ENCODE assay signal across 8 cellular contexts in the genomic region with DNA sequence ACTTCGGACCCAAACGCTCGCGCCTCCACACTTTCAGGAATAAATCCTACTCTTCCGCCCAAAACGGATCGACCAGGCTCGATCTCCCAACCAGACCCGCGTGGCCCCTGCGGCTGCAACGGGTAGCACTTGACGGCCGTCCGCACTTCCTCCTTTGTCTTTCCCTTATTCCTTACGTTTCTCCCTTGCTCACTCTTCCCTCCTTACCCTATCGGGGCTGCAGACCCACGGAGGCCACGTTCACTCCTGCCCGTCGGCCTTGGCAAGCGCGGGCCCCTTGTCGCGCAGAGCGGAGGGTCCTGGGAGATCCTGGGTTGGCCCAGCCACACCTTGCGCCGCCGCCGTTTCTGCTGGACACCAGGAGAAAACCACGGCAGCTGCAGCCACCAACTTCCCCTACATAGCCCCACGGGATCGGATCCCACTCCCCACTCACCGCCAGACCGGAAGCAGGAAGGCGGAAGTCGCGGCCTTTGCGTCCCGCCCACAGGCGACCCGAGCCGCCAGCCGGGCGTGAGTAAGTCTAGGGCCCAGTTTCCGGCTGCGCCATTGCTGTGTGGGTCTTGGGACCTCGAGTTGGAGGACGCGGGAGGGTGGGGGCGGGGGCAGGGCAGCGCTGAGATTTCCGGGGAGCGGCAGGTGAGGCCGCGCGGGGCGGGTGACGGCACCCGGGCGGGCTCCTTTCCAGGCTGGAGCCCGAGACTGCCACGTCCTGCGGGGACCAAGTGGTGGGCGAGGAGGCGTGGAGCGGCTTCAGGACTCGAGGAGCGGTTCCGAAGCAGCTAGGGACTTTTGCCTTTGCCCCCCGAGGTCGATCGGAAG. TPM values are rescaled to one million over a fixed set of nuclear protein-coding genes. Genes with fewer than 3 reads are reported as not detected.
DNase-seq lines count a peak whose midpoint lies in the region; ATAC-seq, FAIRE-seq and TF ChIP-seq lines count a peak whose summit lies in the region.

A gene with protein sequence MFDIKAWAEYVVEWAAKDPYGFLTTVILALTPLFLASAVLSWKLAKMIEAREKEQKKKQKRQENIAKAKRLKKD (minus strand): TSS at position 459 of the 822 bp plus-strand sequence. CDS start 2,297 bp downstream, outside the sequence.

- FAIRE-seq in astrocyte (lab: Jason Lieb, UNC): no peak

- H3K27ac ChIP-seq in astrocyte (ENCODE audit: low read depth, low read length) (peak within 1 kb of the TSS; percentile 91), aorta (ENCODE audit: low read depth in 1 of 2, low read length in 2 of 2) (peak within 1 kb of the TSS in 1 of 2 donors; percentile 52)

- peak within 1 kb of the TSS; percentile 95 for H3K9ac ChIP-seq in astrocyte (ENCODE audit: low read length)

- H3K4me3 Mint-ChIP-seq in T-helper 2 cell treated with Interferon-gamma antibody and Interleukin-4, amounts not matched to agents 5 μg/mL and 100 μg/mL, for 36 hours: peak within 1 kb of the TSS; percentile 94
- peak within 1 kb of the TSS; percentile 100 for H3K4me3 Mint-ChIP-seq in astrocyte (ENCODE audit: unreplicated experiment)

- 0 to 1% methylated on average over 72 to 73 of the region's 73 CpGs for WGBS in aorta, 2 donors

- H3K4me2 ChIP-seq in astrocyte (ENCODE audit: low read length): peak within 1 kb of the TSS; percentile 91

- intact Hi-C loops in aorta (cut with DNase I): loop anchor here (1.0 to 10.0 kb wide), 5 partner anchors 170 to 495 kb away; a partner anchor contains a TSS

- H3K27ac Mint-ChIP-seq in T-helper 2 cell treated with Interferon-gamma antibody and Interleukin-4, amounts not matched to agents 5 μg/mL and 100 μg/mL, for 36 hours: peak within 1 kb of the TSS; percentile 94
- peak within 1 kb of the TSS; percentile 98 for H3K27ac Mint-ChIP-seq in astrocyte (ENCODE audit: unreplicated experiment)

- H3K36me3 ChIP-seq in astrocyte (ENCODE audit: insufficient read depth, low read length) (peaks cover 20% of the 10 kb centered on the region), aorta (ENCODE audit: control insufficient read depth in 1 of 2, insufficient read depth in 2 of 2, low read length in 1 of 2) (no peaks in the 10 kb centered on the region)

- peak within 1 kb of the TSS; percentile 88 for H2AFZ ChIP-seq in astrocyte (ENCODE audit: low read depth, low read length)

- H3K4me1 Mint-ChIP-seq in T-helper 2 cell treated with Interferon-gamma antibody and Interleukin-4, amounts not matched to agents 5 μg/mL and 100 μg/mL, for 36 hours (ENCODE audit: low read depth): peaks cover 27% of the 10 kb centered on the region
- H3K4me1 Mint-ChIP-seq in astrocyte (ENCODE audit: low read depth, unreplicated experiment): peaks cover 19% of the 10 kb centered on the region

- H3K9me3 Mint-ChIP-seq in T-helper 2 cell treated with Interferon-gamma antibody and Interleukin-4, amounts not matched to agents 5 μg/mL and 100 μg/mL, for 36 hours: no peaks in the 10 kb centered on the region
- H3K9me3 Mint-ChIP-seq in astrocyte (ENCODE audit: unreplicated experiment): no peaks in the 10 kb centered on the region

- H3K4me3 ChIP-seq in astrocyte (ENCODE audit: insufficient read depth, low read depth, low read length): peak within 1 kb of the TSS; percentile 97
- H3K4me3 ChIP-seq in aorta (ENCODE audit: low read length in 2 of 2): peak within 1 kb of the TSS; percentile 49 to 67

- no peaks in the 10 kb centered on the region for H3K27me3 Mint-ChIP-seq in T-helper 2 cell treated with Interferon-gamma antibody and Interleukin-4, amounts not matched to agents 5 μg/mL and 100 μg/mL, for 36 hours (ENCODE audit: low read depth)
- H3K27me3 Mint-ChIP-seq in astrocyte (ENCODE audit: low read depth, unreplicated experiment): no peaks in the 10 kb centered on the region

- peak; percentile 98 for ATAC-seq in GM18498 (IDR thresholded peaks at IDR 0.05; ENCODE audit: unreplicated experiment)
- peak; percentile 96 for ATAC-seq in HG02884 (IDR thresholded peaks at IDR 0.05; ENCODE audit: unreplicated experiment)
- peak; percentile 97 for ATAC-seq in aorta (ENCODE audit: low FRiP score)

- H3K9me3 ChIP-seq in astrocyte (ENCODE audit: insufficient read depth, low read depth, low read length) (no peaks in the 10 kb centered on the region), aorta (ENCODE audit: control insufficient read depth, low read length) (no peaks in the 10 kb centered on the region)

- peak; percentile 71 for DNase-seq in NCI-H187 treated with DMSO at 0.1 percent for 48 hours (lab: John Stamatoyannopoulos, UW)
- DNase-seq in T-helper 2 cell treated with Interferon-gamma antibody and Interleukin-4, amounts not matched to agents 5 μg/mL and 100 μg/mL, for 36 hours (ENCODE audit: low spot score): peak; percentile 88
- peak; percentile 80 for DNase-seq in astrocyte (ENCODE audit: low read depth)
- peak; percentile 82 for DNase-seq in hepatic stellate cell (ENCODE audit: low spot score)
- peak; percentile 79 for DNase-seq in renal cortical epithelial cell (ENCODE audit: low read depth)
- DNase-seq in aorta: peak; percentile 94 to 95

- peaks cover 14% of the 10 kb centered on the region for H4K20me1 ChIP-seq in astrocyte (ENCODE audit: insufficient read depth, low read length)

- H3K79me2 ChIP-seq in astrocyte (ENCODE audit: insufficient read depth, low read length): peaks cover 71% of the 10 kb centered on the region

- TF ChIP-seq CTCF in astrocyte (IDR thresholded peaks at IDR 0.05; ENCODE audit: insufficient read depth, low read depth, low read length): no peak

- H3K4me1 ChIP-seq in astrocyte (ENCODE audit: insufficient read depth, low read length) (peaks cover 9% of the 10 kb centered on the region), aorta (ENCODE audit: control insufficient read depth in 1 of 2, insufficient read depth in 2 of 2, low read length in 2 of 2) (peaks cover 3 to 6% of the 10 kb centered on the region in 2 donors)

- H3K27me3 ChIP-seq in astrocyte (ENCODE audit: insufficient read depth, low read length) (no peaks in the 10 kb centered on the region), aorta (ENCODE audit: control insufficient read depth in 1 of 2, insufficient read depth in 2 of 2, low read length in 1 of 2) (no peaks in the 10 kb centered on the region)

- peaks cover 45% of the 10 kb centered on the region for H3K36me3 Mint-ChIP-seq in T-helper 2 cell treated with Interferon-gamma antibody and Interleukin-4, amounts not matched to agents 5 μg/mL and 100 μg/mL, for 36 hours (ENCODE audit: low read depth)
- peaks cover 24% of the 10 kb centered on the region for H3K36me3 Mint-ChIP-seq in astrocyte (ENCODE audit: low read depth, unreplicated experiment)

RNA-seq across cellular contexts. Expression of the gene that starts here (rescaled TPM):
- 83.3 and 86.6 TPM in 2 replicates for total RNA-seq in astrocyte
- 77.6 and 108 TPM in 2 replicates for total RNA-seq in renal cortical epithelial cell
- total RNA-seq in aorta: 10 to 100 TPM; 33.3 to 41.1 TPM
- polyA plus RNA-seq in aorta: 10 to 100 TPM; 21.8 to 33.9 TPM
